21 cellular contexts compared by ENCODE assay signal in the genomic region with DNA sequence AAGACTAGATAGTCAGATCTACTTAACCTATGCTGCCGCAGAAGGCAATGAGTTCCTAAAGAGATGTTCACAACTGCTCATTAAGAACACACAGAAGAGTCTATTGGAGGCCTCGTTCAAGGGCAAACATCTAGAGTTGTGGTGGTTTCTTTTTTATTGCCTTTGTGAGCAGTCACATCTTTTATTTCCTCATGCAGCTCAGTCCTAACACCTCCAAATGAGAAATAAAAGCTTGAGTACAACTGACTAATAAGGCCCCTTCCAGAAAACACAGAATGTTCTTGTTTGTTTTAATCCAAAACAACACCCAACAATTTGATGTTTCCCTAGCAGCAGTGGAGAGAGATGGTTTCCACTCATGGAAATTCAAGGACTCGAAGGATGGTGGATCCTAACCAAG.
"Had no signal": no experiment of that assay in that cellular context is flagged by ENCODE, and none has a peak within 500 bp of the region (broad histone marks: within the 10 kb centered on the region; RNA-seq: fewer than 3 reads in every experiment).

No MANE protein-coding gene starts in this region.

- H3K27ac ChIP-seq: heart right ventricle, pancreas, thoracic aorta, vagina had no signal

- H3K36me3 ChIP-seq: heart right ventricle, pancreas, thoracic aorta, vagina had no signal

- H3K4me1 ChIP-seq: pancreas, vagina had no signal

- H3K9me3 ChIP-seq: pancreas, thoracic aorta, vagina had no signal

- DNase-seq: activated CD4-positive, alpha-beta T cell treated with anti-CD3 and anti-CD28 coated beads for 4 hours; activated CD4-positive, alpha-beta T cell treated with anti-CD3 and anti-CD28 coated beads, Interleukin-2, amount 50 U/mL, for 48 hours; activated CD4-positive, CD25-positive, alpha-beta regulatory T cell; activated CD8-positive, alpha-beta memory T cell treated with anti-CD3 and anti-CD28 coated beads, Interleukin-2, amount 50 U/mL, for 48 hours; activated naive CD4-positive, alpha-beta T cell treated with Interleukin-2 at 50 U/mL for 16 hours; activated naive CD8-positive, alpha-beta T cell treated with anti-CD3 and anti-CD28 coated beads for 36 hours; activated T-cell treated with anti-CD3 and anti-CD28 coated beads, Interleukin-2, amount 50 U/mL, for 4 hours; central memory CD4-positive, alpha-beta T cell; dermis blood vessel endothelial cell; effector CD8-positive, alpha-beta T cell; erythroblast; foreskin fibroblast; heart right ventricle; islet precursor cell; left colon; pancreas; stimulated activated CD4-positive, alpha-beta T cell treated with anti-CD3 and anti-CD28 coated beads, Interleukin-15, amount 100 ng/mL, for 24 hours; stimulated activated naive CD4-positive, alpha-beta T cell had no signal

- H3K4me2 ChIP-seq: smooth muscle cell had no signal

- H3K27me3 ChIP-seq: pancreas, vagina had no signal

- H3K4me3 ChIP-seq: heart right ventricle, pancreas, smooth muscle cell, thoracic aorta, vagina had no signal
